ENCODE assay signal across 16 cellular contexts in the genomic region with DNA sequence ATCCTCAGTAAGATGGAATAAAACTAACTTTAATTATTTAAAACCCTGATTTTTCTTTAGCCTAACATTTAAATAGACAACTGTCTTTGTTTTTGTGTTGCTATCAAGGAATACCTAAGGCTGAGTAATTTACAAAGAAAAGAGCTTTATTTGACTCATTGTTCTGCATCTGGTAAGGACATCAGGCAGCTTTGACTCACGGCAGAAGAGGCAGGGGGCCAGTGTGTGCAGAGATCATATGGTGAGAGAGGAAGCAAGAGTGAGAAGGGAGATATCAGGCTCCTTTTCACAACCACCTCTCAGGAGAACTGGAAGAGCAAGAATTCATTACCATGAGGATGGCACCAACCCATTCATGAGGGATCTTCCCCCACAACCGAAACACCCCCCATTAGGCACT.
DNase-seq lines count a peak whose midpoint lies in the region; ATAC-seq and TF ChIP-seq lines count a peak whose summit lies in the region.
"Had no signal": no experiment of that assay in that cellular context is flagged by ENCODE, and none has a peak within 500 bp of the region (broad histone marks: within the 10 kb centered on the region; RNA-seq: fewer than 3 reads in every experiment).

No MANE protein-coding gene starts in this region.

- DNase-seq in AG09309 (ENCODE audit: low read depth): peak; percentile 7
- peak; percentile 30 for DNase-seq in MG63
- DNase-seq in dorsolateral prefrontal cortex: peak in 2 of 10 donors; percentile 23 to 48
- DNase-seq in mesenchymal stem cell: no peak
- no peak for DNase-seq in dermis blood vessel endothelial cell
- no peak for DNase-seq in islet precursor cell
- DNase-seq in GM03348 (ENCODE audit: low spot score): no peak
- DNase-seq: activated gamma-delta T cell, GOT3, heart right ventricle, Karpas-422, left ventricle myocardium inferior, NCI-H1930, SIG-M5, spleen had no signal

- no peak overlapping the region for H2BK15ac ChIP-seq in mesenchymal stem cell (ENCODE audit: low read depth, poor library complexity, severe bottlenecking)

- no peak overlapping the region for H3K14ac ChIP-seq in mesenchymal stem cell (ENCODE audit: low read length in 2 of 2)

- H3K79me1 ChIP-seq in mesenchymal stem cell (replicated peaks; ENCODE audit: low read length, poor library complexity, severe bottlenecking): no peaks in the 10 kb centered on the region

- no peak overlapping the region for H2BK5ac ChIP-seq in mesenchymal stem cell (ENCODE audit: low read depth, low read length, poor library complexity, severe bottlenecking)

- H3K27me3 ChIP-seq in MG63 (no peaks in the 10 kb centered on the region), dorsolateral prefrontal cortex (no peaks in the 10 kb centered on the region), mesenchymal stem cell (ENCODE audit: control insufficient read depth in 1 of 2, insufficient read depth in 1 of 2, low read length in 2 of 2) (no peaks in the 10 kb centered on the region)
- H3K27me3 ChIP-seq: heart right ventricle, spleen had no signal

- no peak for ATAC-seq in HG03039 (IDR thresholded peaks at IDR 0.05; ENCODE audit: unreplicated experiment)
- ATAC-seq: heart right ventricle had no signal

- H3K18ac ChIP-seq in mesenchymal stem cell (ENCODE audit: low read depth in 1 of 2, low read length in 2 of 2): no peak overlapping the region

- TF ChIP-seq CTCF in AG09309 (IDR thresholded peaks at IDR 0.05; ENCODE audit: control insufficient read depth, insufficient read depth, low read depth, low read length, missing control alignments) (no peak), dorsolateral prefrontal cortex (IDR thresholded peaks at IDR 0.05 in 54 of 56, conservative IDR thresholded peaks at IDR 0.05 in 2 of 56; ENCODE audit: low read depth in 1 of 56, partially characterized antibody in 56 of 56) (no peak)

- H3K4me1 ChIP-seq in mesenchymal stem cell (ENCODE audit: control insufficient read depth, insufficient read depth, low read depth, low read length): peaks cover 2% of the 10 kb centered on the region
- H3K4me1 ChIP-seq: heart right ventricle, left ventricle myocardium inferior, spleen had no signal

- H2AK5ac ChIP-seq in mesenchymal stem cell (ENCODE audit: low read length, severe bottlenecking): no peak overlapping the region

- H3K9me3 ChIP-seq in MG63 (no peaks in the 10 kb centered on the region), mesenchymal stem cell (ENCODE audit: control insufficient read depth, low read length) (no peaks in the 10 kb centered on the region)
- H3K9me3 ChIP-seq: heart right ventricle, left ventricle myocardium inferior, spleen had no signal

- no peak overlapping the region for H4K91ac ChIP-seq in mesenchymal stem cell (ENCODE audit: low read length)

- no peak overlapping the region for H3K4ac ChIP-seq in mesenchymal stem cell (ENCODE audit: low read depth in 1 of 2, low read length in 2 of 2)

- no peak overlapping the region for H2AFZ ChIP-seq in mesenchymal stem cell (ENCODE audit: low read depth, low read length)

- H3K9ac ChIP-seq in mesenchymal stem cell (ENCODE audit: low read length): peak overlapping the region; percentile 32

- peak overlapping the region in 31 of 59 donors; percentile 4 to 71 (median 29) for H3K27ac ChIP-seq in dorsolateral prefrontal cortex
- no peak overlapping the region for H3K27ac ChIP-seq in mesenchymal stem cell (ENCODE audit: low read length, poor library complexity, severe bottlenecking)
- H3K27ac ChIP-seq: heart right ventricle, left ventricle myocardium inferior, spleen had no signal

- H2BK12ac ChIP-seq in mesenchymal stem cell (ENCODE audit: low read length in 2 of 2): no peak overlapping the region

- no peak overlapping the region for H3K4me2 ChIP-seq in mesenchymal stem cell (ENCODE audit: low read length, poor library complexity, severe bottlenecking)

- H3K36me3 ChIP-seq in MG63 (no peaks in the 10 kb centered on the region), mesenchymal stem cell (ENCODE audit: control insufficient read depth in 1 of 2, insufficient read depth in 2 of 2, low read depth in 1 of 2, low read length in 2 of 2) (no peaks in the 10 kb centered on the region)
- H3K36me3 ChIP-seq: heart right ventricle, left ventricle myocardium inferior, spleen had no signal

- intact Hi-C loops in dorsolateral prefrontal cortex (cut with DNase I): no loop called here

- no peak overlapping the region for H3K4me3 ChIP-seq in AG09309 (ENCODE audit: control insufficient read depth, low read depth, low read length)
- H3K4me3 ChIP-seq in MG63: no peak overlapping the region
- H3K4me3 ChIP-seq in dorsolateral prefrontal cortex: peak overlapping the region in 14 of 59 donors; percentile 2 to 33 (median 16)
- no peak overlapping the region for H3K4me3 ChIP-seq in mesenchymal stem cell (ENCODE audit: insufficient read depth in 1 of 2, low read depth in 1 of 2, low read length in 2 of 2)
- H3K4me3 ChIP-seq: heart right ventricle, left ventricle myocardium inferior, spleen had no signal

- H4K8ac ChIP-seq in mesenchymal stem cell (ENCODE audit: low read length): no peak overlapping the region

- 40% methylated on average over 2 of the region's 2 CpGs for WGBS in mesenchymal stem cell

- no peak overlapping the region for H2BK120ac ChIP-seq in mesenchymal stem cell (ENCODE audit: low read depth, low read length)

- H3K23ac ChIP-seq in mesenchymal stem cell (ENCODE audit: low read length in 2 of 2): no peak overlapping the region

Comparison
In these comparisons a context has a peak if more than half of its experiments do, and no peak if none do; other contexts are left out.
1. DNase-seq: peak in AG09309 (single experiment) and MG63 (single experiment); none in mesenchymal stem cell (single experiment), dermis blood vessel endothelial cell (single experiment), islet precursor cell (single experiment) and GM03348 (single experiment).